24 cellular contexts compared by ENCODE assay signal in the genomic region with DNA sequence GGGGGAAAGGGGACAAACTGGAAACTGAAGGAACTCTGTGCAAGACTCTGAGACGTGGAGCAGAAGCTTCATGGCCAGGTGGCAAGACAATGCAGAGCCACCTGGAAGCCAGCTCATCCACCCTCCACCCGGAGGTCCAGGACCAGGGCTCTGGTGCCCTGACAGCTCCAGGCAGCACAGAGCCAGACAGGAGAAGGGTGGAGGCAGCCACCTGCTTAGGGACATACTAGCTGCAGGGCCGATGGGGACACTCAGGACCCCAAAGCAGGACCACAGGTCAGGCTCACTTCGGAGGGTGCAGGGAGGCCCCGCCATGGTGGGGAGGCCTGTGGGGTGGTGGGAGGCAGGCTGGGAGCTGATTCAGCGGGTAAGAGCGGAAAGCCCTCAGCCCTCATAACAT. TPM values are rescaled to one million over a fixed set of nuclear protein-coding genes. Genes with fewer than 3 reads are reported as not detected.
DNase-seq lines count a peak whose midpoint lies in the region; ATAC-seq, FAIRE-seq and TF ChIP-seq lines count a peak whose summit lies in the region.
"Had no signal": no experiment of that assay in that cellular context is flagged by ENCODE, and none has a peak within 500 bp of the region (broad histone marks: within the 10 kb centered on the region; RNA-seq: fewer than 3 reads in every experiment).

No MANE protein-coding gene starts in this region.

- no peak overlapping the region for H2AK5ac ChIP-seq in neuronal stem cell (ENCODE audit: low read depth, low read length)

- H3K36me3 ChIP-seq in ascending aorta = no peaks in the 10 kb centered on the region
- no peaks in the 10 kb centered on the region for H3K36me3 ChIP-seq in kidney (ENCODE audit: control insufficient read depth in 1 of 2, insufficient read depth in 2 of 2, low read length in 2 of 2)
- H3K36me3 ChIP-seq in neuronal stem cell (replicated peaks in 1 of 2; ENCODE audit: control insufficient read depth in 2 of 2, insufficient read depth in 2 of 2, low read length in 2 of 2) = no peaks in the 10 kb centered on the region
- no peaks in the 10 kb centered on the region for H3K36me3 ChIP-seq in tibial artery
- H3K36me3 ChIP-seq: BLaER1 had no signal

- no peak overlapping the region for H3K23ac ChIP-seq in neuronal stem cell (ENCODE audit: low read depth, low read length, poor library complexity)

- H3K27me3 ChIP-seq in ascending aorta = no peaks in the 10 kb centered on the region
- H3K27me3 ChIP-seq in neuronal stem cell (ENCODE audit: control insufficient read depth in 3 of 3, insufficient read depth in 3 of 3, low read depth in 1 of 3, low read length in 3 of 3) = peaks cover 0 to 19% (median 0%) of the 10 kb centered on the region in 3 experiments
- no peaks in the 10 kb centered on the region for H3K27me3 ChIP-seq in tibial artery
- H3K27me3 ChIP-seq: BLaER1 had no signal

- ATAC-seq in HG03342 (IDR thresholded peaks at IDR 0.05; ENCODE audit: unreplicated experiment) = no peak
- ATAC-seq: HCT116, HepG2 had no signal

- H3K9ac ChIP-seq in kidney (ENCODE audit: low read length in 2 of 2) (no peak overlapping the region), neuronal stem cell (ENCODE audit: low read depth, low read length, poor library complexity) (no peak overlapping the region)
- H3K9ac ChIP-seq: BLaER1 had no signal

- TF ChIP-seq CTCF in ascending aorta (IDR thresholded peaks at IDR 0.05) = no peak
- TF ChIP-seq CTCF in kidney (IDR thresholded peaks at IDR 0.05; ENCODE audit: borderline replicate concordance, extremely low read depth, insufficient read depth) = no peak
- no peak for TF ChIP-seq CTCF in tibial artery (IDR thresholded peaks at IDR 0.05)

- DNase-seq in ascending aorta (ENCODE audit: low spot score in 2 of 2) = no peak
- DNase-seq in kidney = no peak
- DNase-seq in neuronal stem cell (ENCODE audit: low spot score) = no peak
- DNase-seq in tibial artery = no peak
- no peak for DNase-seq in NCI-H1105 (lab: John Stamatoyannopoulos, UW)
- no peak for DNase-seq in activated naive CD4-positive, alpha-beta T cell treated with anti-CD3 and anti-CD28 coated beads, Interleukin-2, amount 50 U/mL, for 16 hours
- no peak for DNase-seq in middle frontal gyrus (ENCODE audit: extremely low spot score, low spot score)
- DNase-seq: 8988T; CD4-positive, alpha-beta memory T cell; DMS153; DMS79; GDM1; GOT3; H7; HFFc6 had no signal

- H2BK120ac ChIP-seq in neuronal stem cell (ENCODE audit: low read depth, low read length) = no peak overlapping the region

- peak overlapping the region; percentile 7 for H3K18ac ChIP-seq in neuronal stem cell (ENCODE audit: low read length)

- H3K4me1 ChIP-seq in ascending aorta (peaks cover 6 to 22% of the 10 kb centered on the region in 2 donors), kidney (ENCODE audit: control insufficient read depth in 1 of 2, insufficient read depth in 1 of 2, low read depth in 1 of 2, low read length in 2 of 2) (no peaks in the 10 kb centered on the region), neuronal stem cell (ENCODE audit: control insufficient read depth in 2 of 2, insufficient read depth in 1 of 2, low read depth in 1 of 2, low read length in 2 of 2) (no peaks in the 10 kb centered on the region), tibial artery (peaks cover 0 to 55% (median 35%) of the 10 kb centered on the region in 4 donors)

- no peaks in the 10 kb centered on the region for H3K9me3 ChIP-seq in ascending aorta
- H3K9me3 ChIP-seq in kidney (ENCODE audit: control insufficient read depth in 1 of 2, low read length in 2 of 2) = no peaks in the 10 kb centered on the region
- no peaks in the 10 kb centered on the region for H3K9me3 ChIP-seq in neuronal stem cell (replicated peaks in 1 of 2; ENCODE audit: control insufficient read depth in 2 of 2, insufficient read depth in 1 of 2, low read depth in 1 of 2, low read length in 2 of 2)
- no peaks in the 10 kb centered on the region for H3K9me3 ChIP-seq in tibial artery
- H3K9me3 ChIP-seq: BLaER1 had no signal

- H3K4me3 ChIP-seq in ascending aorta (no peak overlapping the region), kidney (ENCODE audit: low read length in 2 of 2) (no peak overlapping the region), neuronal stem cell (ENCODE audit: low read length in 2 of 2) (no peak overlapping the region), tibial artery (no peak overlapping the region)
- H3K4me3 ChIP-seq: BLaER1 had no signal

- no peaks in the 10 kb centered on the region for H3K79me1 ChIP-seq in neuronal stem cell (ENCODE audit: low read depth, low read length)

- no peak overlapping the region for H3K4me2 ChIP-seq in neuronal stem cell (ENCODE audit: insufficient read depth, low read length, poor library complexity, severe bottlenecking)
- H3K4me2 ChIP-seq: BLaER1 had no signal

- no peak overlapping the region for H3K14ac ChIP-seq in neuronal stem cell (ENCODE audit: low read length)

- peak overlapping the region; percentile 79 to 91 for H3K27ac ChIP-seq in ascending aorta
- peak overlapping the region; percentile 13 to 34 for H3K27ac ChIP-seq in kidney (ENCODE audit: low read depth in 2 of 2, low read length in 2 of 2)
- H3K27ac ChIP-seq in neuronal stem cell (replicated peaks; ENCODE audit: low read length) = no peak overlapping the region
- H3K27ac ChIP-seq in tibial artery = peak overlapping the region; percentile 76 to 82
- H3K27ac ChIP-seq: BLaER1 had no signal

- FAIRE-seq in kidney (lab: Jason Lieb, UNC) = no peak
- FAIRE-seq: GM12892, GM18507, HepG2, HTR-8/SVneo had no signal

- no peak overlapping the region for H2BK12ac ChIP-seq in neuronal stem cell (ENCODE audit: low read length)

- no CpG with 5 or more reads among the region's 7 CpGs for WGBS in neuronal stem cell (ENCODE audit: extremely low coverage in 2 of 2, insufficient read length in 2 of 2, insufficient replicate concordance in 1 of 2), 2 donors

- H3K4ac ChIP-seq in neuronal stem cell (ENCODE audit: low read length) = no peak overlapping the region

- intact Hi-C loops in ascending aorta (cut with DNase I) = loop anchor here (2.0 kb wide), 1 partner anchor 20 kb away; the partner anchor contains the start of gene SLC22A3
- intact Hi-C loops in kidney (cut with DNase I) = no loop called here
- intact Hi-C loops in tibial artery (cut with DNase I; ENCODE audit: low total_unique reads) = loop anchor here (10.0 kb wide), 1 partner anchor 194 kb away; no protein-coding TSS in a partner anchor

- no peak overlapping the region for H2AFZ ChIP-seq in neuronal stem cell (ENCODE audit: low read length)

- H4K8ac ChIP-seq in neuronal stem cell (ENCODE audit: low read depth, low read length) = no peak overlapping the region

- no peak overlapping the region for H2BK15ac ChIP-seq in neuronal stem cell (ENCODE audit: low read length)

- H4K91ac ChIP-seq in neuronal stem cell (ENCODE audit: low read depth, low read length, poor library complexity) = no peak overlapping the region

- H2BK5ac ChIP-seq in neuronal stem cell (ENCODE audit: low read length) = no peak overlapping the region

RNA-seq across cellular contexts. Expression of gene SLC22A3, which starts 19.0 kb away (rescaled TPM):
- 29.6 TPM for total RNA-seq in ascending aorta
- 6.4 TPM for total RNA-seq in kidney
- 7.4 TPM for polyA plus RNA-seq in kidney (ENCODE audit: insufficient read depth, low read depth, low replicate concordance)
- 0.17 TPM for polyA plus RNA-seq in neuronal stem cell (2013, experiment 1 of 2)
- 0.11 TPM for polyA plus RNA-seq in neuronal stem cell (2013, experiment 2 of 2)
- total RNA-seq: A673; CD4-positive, alpha-beta memory T cell; HFFc6 had no signal
- polyA plus RNA-seq: CD14-positive monocyte had no signal
